ENCODE assay signal across 11 cellular contexts in the genomic region with DNA sequence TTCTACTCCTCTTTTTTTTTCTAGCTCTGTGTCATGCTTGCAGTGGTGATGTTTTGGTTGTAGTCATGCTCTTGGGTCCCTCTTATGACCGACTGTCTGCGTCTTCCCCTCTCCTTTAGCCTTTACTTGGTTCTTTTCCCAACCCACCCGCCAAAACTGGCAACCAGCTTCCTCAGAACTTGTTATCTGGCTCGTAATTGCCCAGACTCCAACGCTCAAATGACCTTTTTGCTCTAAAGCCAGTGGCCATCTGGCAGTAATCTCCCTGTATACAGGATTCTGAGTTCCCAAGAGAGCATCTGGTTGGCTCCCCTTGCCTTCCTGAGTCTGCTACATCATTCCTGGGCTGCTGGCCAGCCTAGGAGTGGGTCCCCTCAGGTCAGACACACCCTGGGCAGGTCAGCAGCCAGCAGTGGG.
DNase-seq lines count a peak whose midpoint lies in the region; ATAC-seq and TF ChIP-seq lines count a peak whose summit lies in the region.
"Had no signal": no experiment of that assay in that cellular context is flagged by ENCODE, and none has a peak within 500 bp of the region (broad histone marks: within the 10 kb centered on the region; RNA-seq: fewer than 3 reads in every experiment).

No MANE protein-coding gene starts in this region.

- H3K27ac ChIP-seq in ascending aorta (peak overlapping the region; percentile 72 to 77), thoracic aorta (peak overlapping the region; percentile 62 to 66), testis (peak overlapping the region in 1 of 2 donors; percentile 41)
- H3K27ac ChIP-seq: 22Rv1, colonic mucosa had no signal

- H3K36me3 ChIP-seq in ascending aorta = no peaks in the 10 kb centered on the region
- H3K36me3 ChIP-seq in thoracic aorta = no peaks in the 10 kb centered on the region
- H3K36me3 ChIP-seq in testis (ENCODE audit: low read depth, missing control alignments) = no peaks in the 10 kb centered on the region
- H3K36me3 ChIP-seq: colonic mucosa had no signal

- intact Hi-C loops in ascending aorta (cut with DNase I) = no loop called here
- intact Hi-C loops in testis (cut with DNase I; ENCODE audit: low total_unique reads) = no loop called here

- TF ChIP-seq CTCF in ascending aorta (IDR thresholded peaks at IDR 0.05) (no peak), thoracic aorta (IDR thresholded peaks at IDR 0.05) (no peak), testis (IDR thresholded peaks at IDR 0.05) (no peak)

- 48 to 64% methylated on average over 5 of the region's 5 CpGs for WGBS in testis, 2 donors

- H3K4me1 ChIP-seq in ascending aorta (peaks cover 8 to 27% of the 10 kb centered on the region in 2 donors), thoracic aorta (ENCODE audit: control insufficient read depth in 1 of 2, low read depth in 2 of 2) (peaks cover 21 to 40% of the 10 kb centered on the region in 2 donors), testis (no peaks in the 10 kb centered on the region)

- H3K9me3 ChIP-seq in ascending aorta = no peaks in the 10 kb centered on the region
- no peaks in the 10 kb centered on the region for H3K9me3 ChIP-seq in thoracic aorta
- H3K9me3 ChIP-seq in testis = no peaks in the 10 kb centered on the region
- H3K9me3 ChIP-seq: colonic mucosa had no signal

- no peak for TF ChIP-seq POLR2A in testis (IDR thresholded peaks at IDR 0.05)

- DNase-seq in NCI-H2171 treated with DMSO at 0.1 percent for 48 hours (lab: John Stamatoyannopoulos, UW) (peak; percentile 17), NCI-H2171 (lab: John Stamatoyannopoulos, UW) (no peak), ascending aorta (ENCODE audit: low spot score in 2 of 2) (peak; percentile 21 to 78), hepatic stellate cell (ENCODE audit: low spot score) (peak; percentile 13), thoracic aorta (ENCODE audit: low spot score) (no peak), NOMO-1 (lab: John Stamatoyannopoulos, UW; ENCODE audit: unreplicated experiment in 2 of 2) (no peak), testis (no peak)
- no peak for DNase-seq in activated CD4-positive, alpha-beta T cell treated with anti-CD3 and anti-CD28 coated beads, Interleukin-2, amount 50 U/mL, for 4 hours
- DNase-seq: colonic mucosa, NCI-H1092 treated with DMSO at 0.1 percent for 48 hours had no signal

- H3K27me3 ChIP-seq in ascending aorta (no peaks in the 10 kb centered on the region), thoracic aorta (replicated peaks; ENCODE audit: insufficient read depth) (no peaks in the 10 kb centered on the region), testis (no peaks in the 10 kb centered on the region)
- H3K27me3 ChIP-seq: colonic mucosa had no signal

- peak; percentile 59 for ATAC-seq in thoracic aorta (ENCODE audit: insufficient number of reproducible peaks, low FRiP score, low read depth)

- no peak overlapping the region for H3K4me3 ChIP-seq in ascending aorta
- no peak overlapping the region for H3K4me3 ChIP-seq in thoracic aorta
- no peak overlapping the region for H3K4me3 ChIP-seq in testis
- H3K4me3 ChIP-seq: colonic mucosa had no signal

Comparison
In these comparisons a context has a peak if more than half of its experiments do, and no peak if none do; other contexts are left out.
1. DNase-seq: peak in NCI-H2171 treated with DMSO at 0.1 percent for 48 hours (single experiment), ascending aorta (2 of 2) and hepatic stellate cell (single experiment); none in NCI-H2171 (single experiment), thoracic aorta (single experiment), NOMO-1 (0 of 2), testis (single experiment) and activated CD4-positive, alpha-beta T cell treated with anti-CD3 and anti-CD28 coated beads, Interleukin-2, amount 50 U/mL, for 4 hours (0 of 2).